25 cellular contexts compared by ENCODE assay signal in the genomic region with DNA sequence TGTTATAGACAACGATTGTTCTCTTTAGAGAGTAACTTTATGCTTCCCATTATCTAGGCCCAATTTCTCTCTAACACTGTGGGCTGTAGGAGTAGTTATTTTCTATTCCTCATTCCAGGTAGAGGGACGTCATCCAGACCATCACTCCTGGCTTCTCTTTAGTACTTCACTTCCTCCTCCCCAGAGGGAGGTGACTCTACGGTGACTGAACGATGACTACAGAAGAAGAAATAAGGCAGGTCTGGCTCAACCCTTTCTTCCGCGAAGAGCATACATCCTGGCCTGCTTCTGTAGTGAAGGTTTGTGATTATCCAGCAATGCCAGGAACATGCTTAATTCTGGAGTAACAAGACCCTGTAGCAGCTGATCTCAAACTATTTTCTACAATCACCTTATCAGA.
"Had no signal": no experiment of that assay in that cellular context is flagged by ENCODE, and none has a peak within 500 bp of the region (broad histone marks: within the 10 kb centered on the region; RNA-seq: fewer than 3 reads in every experiment).

No MANE protein-coding gene starts in this region.

- DNase-seq: colonic mucosa; effector CD8-positive, alpha-beta T cell; endodermal cell; foreskin fibroblast; heart left ventricle; kidney; left cardiac atrium; left lung; mesenchymal stem cell; mucosa of descending colon; naive B cell; stimulated activated CD4-positive, alpha-beta T cell treated with anti-CD3 and anti-CD28 coated beads, Interleukin-12 subunit alpha, Interleukin-12 subunit beta, amount 100 ng/mL, for 4 hours; stimulated activated CD4-positive, alpha-beta T cell treated with anti-CD3 and anti-CD28 coated beads, Interleukin-1b, Interleukin-23, amount 100 ng/mL, for 48 hours; stimulated activated CD4-positive, alpha-beta T cell treated with anti-CD3 and anti-CD28 coated beads, Interleukin-4, amount 100 ng/mL, for 4 hours; stimulated activated naive CD8-positive, alpha-beta T cell treated with anti-CD3 and anti-CD28 coated beads, Interleukin-15, Interleukin-2, amounts not matched to agents 100 U/mL and 50 U/mL, for 24 hours; substantia nigra; testis; tibial artery had no signal

- H3K4me3 ChIP-seq: colonic mucosa, gastroesophageal sphincter, heart left ventricle, hepatocyte, left lung, mucosa of descending colon, neural progenitor cell, prostate gland, right atrium auricular region, smooth muscle cell, testis, tibial artery had no signal

- FAIRE-seq: endothelial cell of umbilical vein, kidney had no signal
